In the genomic region with DNA sequence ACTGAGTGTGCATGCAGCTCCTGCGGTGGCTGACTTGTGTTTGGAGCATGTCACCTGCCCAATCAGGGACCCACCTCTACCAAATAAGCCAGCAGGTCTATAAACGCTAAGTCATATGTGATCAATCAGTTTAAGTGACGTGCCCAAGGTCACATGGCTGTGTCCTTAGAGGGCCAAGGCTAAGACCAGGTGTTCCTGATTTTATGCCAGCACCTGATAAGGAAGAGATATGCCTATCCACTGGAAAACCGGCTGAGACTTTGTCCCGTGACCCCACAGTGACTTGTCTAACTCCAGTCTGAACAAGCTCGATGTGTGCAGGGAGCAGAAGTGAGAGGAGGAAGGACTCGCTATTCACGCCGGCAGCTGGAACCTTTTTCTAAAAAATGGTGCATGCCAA, we compare ENCODE assay signal across 1 cellular context.
TF ChIP-seq lines count a peak whose summit lies in the region.

No MANE protein-coding gene starts in this region.

TF ChIP-seq in K562, 482 proteins besides CTCF, POLR2A, EP300 and RAD21:
- TF ChIP-seq, protein P1, sequence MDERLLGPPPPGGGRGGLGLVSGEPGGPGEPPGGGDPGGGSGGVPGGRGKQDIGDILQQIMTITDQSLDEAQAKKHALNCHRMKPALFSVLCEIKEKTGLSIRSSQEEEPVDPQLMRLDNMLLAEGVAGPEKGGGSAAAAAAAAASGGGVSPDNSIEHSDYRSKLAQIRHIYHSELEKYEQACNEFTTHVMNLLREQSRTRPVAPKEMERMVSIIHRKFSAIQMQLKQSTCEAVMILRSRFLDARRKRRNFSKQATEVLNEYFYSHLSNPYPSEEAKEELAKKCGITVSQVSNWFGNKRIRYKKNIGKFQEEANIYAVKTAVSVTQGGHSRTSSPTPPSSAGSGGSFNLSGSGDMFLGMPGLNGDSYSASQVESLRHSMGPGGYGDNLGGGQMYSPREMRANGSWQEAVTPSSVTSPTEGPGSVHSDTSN (CRISPR knock-in tag; IDR thresholded peaks at IDR 0.05; ENCODE audit: low read depth), result no peak
- TF ChIP-seq, protein P1 (tag; conservative IDR thresholded peaks at IDR 0.05; ENCODE audit: low read depth), result peak; percentile 31; the same call in 1 of the 2 replicates
- TF ChIP-seq NFATC3 (IDR thresholded peaks at IDR 0.05) (no peak), ZNF134 (CRISPR knock-in tag; conservative IDR thresholded peaks at IDR 0.05) (peak; percentile 45; the same call in 1 of the 2 replicates)
